Comparison of ENCODE assay signal across 8 cellular contexts in genomic region chr19:46299004-46299509, GRCh38. TPM values are rescaled to one million over a fixed set of nuclear protein-coding genes. Genes with fewer than 3 reads are reported as not detected.
DNase-seq lines count a peak whose midpoint lies in the region; ATAC-seq and TF ChIP-seq lines count a peak whose summit lies in the region.

No MANE protein-coding gene starts in this region.

- H2BK5ac ChIP-seq in neuronal stem cell (ENCODE audit: low read length): peak overlapping the region; percentile 34

- no peak overlapping the region for H3K23ac ChIP-seq in neuronal stem cell (ENCODE audit: low read depth, low read length, poor library complexity)

- H3K9ac ChIP-seq in neuronal stem cell (ENCODE audit: low read depth, low read length, poor library complexity): no peak overlapping the region

- H2BK15ac ChIP-seq in neuronal stem cell (ENCODE audit: low read length): peak overlapping the region; percentile 62

- H3K4me1 Mint-ChIP-seq in CD14-positive monocyte: peaks cover 14% of the 10 kb centered on the region
- no peaks in the 10 kb centered on the region for H3K4me1 Mint-ChIP-seq in activated CD4-positive, alpha-beta T cell treated with anti-CD3 and anti-CD28 coated beads, Interleukin-2, amount 10 ng/mL, durations not matched to agents 7 days and 5 days

- peak overlapping the region; percentile 68 for H2BK120ac ChIP-seq in neuronal stem cell (ENCODE audit: low read depth, low read length)

- no peak overlapping the region for H3K4ac ChIP-seq in neuronal stem cell (ENCODE audit: low read length)

- WGBS in neuronal stem cell (ENCODE audit: extremely low coverage in 2 of 2, insufficient read length in 2 of 2, insufficient replicate concordance in 1 of 2), 2 donors: no CpG with 5 or more reads among the region's 11 CpGs

- H3K4me2 ChIP-seq in neuronal stem cell (ENCODE audit: insufficient read depth, low read length, poor library complexity, severe bottlenecking): peak overlapping the region; percentile 4

- H3K27me3 Mint-ChIP-seq in CD14-positive monocyte (ENCODE audit: low read depth in 3 of 3): peaks cover 27 to 61% (median 47%) of the 10 kb centered on the region in 3 donors
- peaks cover 25% of the 10 kb centered on the region for H3K27me3 Mint-ChIP-seq in activated CD4-positive, alpha-beta T cell treated with anti-CD3 and anti-CD28 coated beads, Interleukin-2, amount 10 ng/mL, durations not matched to agents 7 days and 5 days

- H3K4me3 Mint-ChIP-seq in CD14-positive monocyte: peak overlapping the region in 1 of 2 donors; percentile 55
- H3K4me3 Mint-ChIP-seq in activated CD4-positive, alpha-beta T cell treated with anti-CD3 and anti-CD28 coated beads, Interleukin-2, amount 10 ng/mL, durations not matched to agents 7 days and 5 days: no peak overlapping the region

- no peak for TF ChIP-seq CTCF in CD14-positive monocyte (IDR thresholded peaks at IDR 0.05)

- no peak overlapping the region for H3K4me3 ChIP-seq in SJSA1
- no peak overlapping the region for H3K4me3 ChIP-seq in neuronal stem cell (ENCODE audit: low read length in 2 of 2)

- H2BK12ac ChIP-seq in neuronal stem cell (ENCODE audit: low read length): no peak overlapping the region

- H3K9me3 Mint-ChIP-seq in CD14-positive monocyte: peaks cover 2 to 8% (median 6%) of the 10 kb centered on the region in 7 donors
- H3K9me3 Mint-ChIP-seq in activated CD4-positive, alpha-beta T cell treated with anti-CD3 and anti-CD28 coated beads, Interleukin-2, amount 10 ng/mL, durations not matched to agents 7 days and 5 days: no peaks in the 10 kb centered on the region

- no peak overlapping the region for H3K27ac ChIP-seq in SJSA1
- no peak overlapping the region for H3K27ac ChIP-seq in neuronal stem cell (replicated peaks; ENCODE audit: low read length)

- H3K18ac ChIP-seq in neuronal stem cell (ENCODE audit: low read length): peak overlapping the region; percentile 88

- POLR2A ChIA-PET in activated CD4-positive, alpha-beta T cell treated with anti-CD3 and anti-CD28 coated beads, Interleukin-2, amount 10 ng/mL, durations not matched to agents 7 days and 5 days (lab: Charles Lee): no interaction called here

- H4K91ac ChIP-seq in neuronal stem cell (ENCODE audit: low read depth, low read length, poor library complexity): no peak overlapping the region

- in situ Hi-C loops in ACHN (cut with HindIII; ENCODE audit: low pct_ligation_motif_present, low pct_unique_long_range_greater_than_20kb, low sequenced_read_pairs): no loop called here

- H3K9me3 ChIP-seq in SJSA1 (replicated peaks) (no peaks in the 10 kb centered on the region), neuronal stem cell (replicated peaks in 1 of 2; ENCODE audit: control insufficient read depth in 2 of 2, insufficient read depth in 1 of 2, low read depth in 1 of 2, low read length in 2 of 2) (peaks cover 0 to 4% of the 10 kb centered on the region in 2 donors)

- no peak overlapping the region for H3K27ac Mint-ChIP-seq in CD14-positive monocyte
- no peak overlapping the region for H3K27ac Mint-ChIP-seq in activated CD4-positive, alpha-beta T cell treated with anti-CD3 and anti-CD28 coated beads, Interleukin-2, amount 10 ng/mL, durations not matched to agents 7 days and 5 days

- CTCF ChIA-PET in activated CD4-positive, alpha-beta T cell treated with anti-CD3 and anti-CD28 coated beads, Interleukin-2, amount 10 ng/mL, durations not matched to agents 7 days and 5 days (lab: Charles Lee): no interaction called here

- H3K27me3 ChIP-seq in SJSA1 (replicated peaks) (no peaks in the 10 kb centered on the region), neuronal stem cell (ENCODE audit: control insufficient read depth in 3 of 3, insufficient read depth in 3 of 3, low read depth in 1 of 3, low read length in 3 of 3) (no peaks in the 10 kb centered on the region)

- H3K36me3 ChIP-seq in SJSA1 (no peaks in the 10 kb centered on the region), neuronal stem cell (replicated peaks in 1 of 2; ENCODE audit: control insufficient read depth in 2 of 2, insufficient read depth in 2 of 2, low read length in 2 of 2) (no peaks in the 10 kb centered on the region)

- H2AK5ac ChIP-seq in neuronal stem cell (ENCODE audit: low read depth, low read length): peak overlapping the region; percentile 99

- H2AFZ ChIP-seq in neuronal stem cell (ENCODE audit: low read length): no peak overlapping the region

- peaks cover 4% of the 10 kb centered on the region for H3K79me1 ChIP-seq in neuronal stem cell (ENCODE audit: low read depth, low read length)

- DNase-seq in ACHN (peak; percentile 75), Kasumi-1 (lab: John Stamatoyannopoulos, UW) (peak; percentile 59), SJSA1 (ENCODE audit: low read depth in 1 of 2, low spot score in 2 of 2) (peak; percentile 84 to 87), fibroblast of peridontal ligament (ENCODE audit: extremely low read depth) (peak; percentile 71), neuronal stem cell (ENCODE audit: low spot score) (no peak), CD14-positive monocyte (ENCODE audit: low spot score) (no peak)
- DNase-seq in activated CD4-positive, alpha-beta T cell treated with anti-CD3 and anti-CD28 coated beads, Interleukin-2, amount 10 ng/mL, durations not matched to agents 7 days and 5 days: no peak

- intact Hi-C loops in CD14-positive monocyte (cut with micrococcal nuclease): no loop called here

- no peak for ATAC-seq in GM19395 (IDR thresholded peaks at IDR 0.05; ENCODE audit: unreplicated experiment)

- no peak overlapping the region for H4K8ac ChIP-seq in neuronal stem cell (ENCODE audit: low read depth, low read length)

- H3K4me1 ChIP-seq in SJSA1 (replicated peaks): peaks cover 22% of the 10 kb centered on the region
- H3K4me1 ChIP-seq in neuronal stem cell (ENCODE audit: control insufficient read depth in 2 of 2, insufficient read depth in 1 of 2, low read depth in 1 of 2, low read length in 2 of 2): peaks cover 10 to 28% of the 10 kb centered on the region in 2 donors

- H3K36me3 Mint-ChIP-seq in CD14-positive monocyte: no peaks in the 10 kb centered on the region
- no peaks in the 10 kb centered on the region for H3K36me3 Mint-ChIP-seq in activated CD4-positive, alpha-beta T cell treated with anti-CD3 and anti-CD28 coated beads, Interleukin-2, amount 10 ng/mL, durations not matched to agents 7 days and 5 days (ENCODE audit: low read depth)

- peak overlapping the region; percentile 32 for H3K14ac ChIP-seq in neuronal stem cell (ENCODE audit: low read length)

RNA-seq across cellular contexts. Expression of gene HIF3A, which starts 2.2 kb away (rescaled TPM):
- total RNA-seq in SJSA1 (2014; rRNA removed; shearing (Covaris generic)): not detected in 2 replicates
- 26.2 TPM for polyA plus RNA-seq in neuronal stem cell (2013, experiment 1 of 2)
- polyA plus RNA-seq in neuronal stem cell (2013, experiment 2 of 2): 28.6 TPM
- polyA plus RNA-seq in CD14-positive monocyte: not detected
- total RNA-seq in activated CD4-positive, alpha-beta T cell treated with anti-CD3 and anti-CD28 coated beads, Interleukin-2, amount 10 ng/mL, durations not matched to agents 7 days and 5 days: not detected

RNA-seq across cellular contexts. Expression of gene PPP5C, which starts 47.8 kb away (rescaled TPM):
- 77.3 and 79.9 TPM in 2 replicates for total RNA-seq in SJSA1 (2014; rRNA removed; shearing (Covaris generic))
- polyA plus RNA-seq in neuronal stem cell (2013, experiment 1 of 2): 79.2 TPM
- 78.7 TPM for polyA plus RNA-seq in neuronal stem cell (2013, experiment 2 of 2)
- polyA plus RNA-seq in CD14-positive monocyte: 10 to 100 TPM in 1 of 2 donors, 1 to 10 TPM in 1; 9.9 to 12.6 TPM
- 100 to 1,000 TPM; 101 to 102 TPM for total RNA-seq in activated CD4-positive, alpha-beta T cell treated with anti-CD3 and anti-CD28 coated beads, Interleukin-2, amount 10 ng/mL, durations not matched to agents 7 days and 5 days

Comparison
In these comparisons a context has a peak if more than half of its experiments do, and no peak if none do; other contexts are left out.
1. DNase-seq: peak in ACHN (single experiment), Kasumi-1 (2 of 2), SJSA1 (2 of 2) and fibroblast of peridontal ligament (single experiment); none in neuronal stem cell (single experiment), CD14-positive monocyte (single experiment) and activated CD4-positive, alpha-beta T cell treated with anti-CD3 and anti-CD28 coated beads, Interleukin-2, amount 10 ng/mL, durations not matched to agents 7 days and 5 days (single experiment).